8 cellular contexts compared by ENCODE assay signal in genomic region chr6:53066059-53066406, GRCh38. TPM values are rescaled to one million over a fixed set of nuclear protein-coding genes. Genes with fewer than 3 reads are reported as not detected.
DNase-seq lines count a peak whose midpoint lies in the region; ATAC-seq, FAIRE-seq and TF ChIP-seq lines count a peak whose summit lies in the region.

No MANE protein-coding gene starts in this region.

- no peak overlapping the region for H3K23ac ChIP-seq in trophoblast cell (ENCODE audit: low read length)

- peak overlapping the region; percentile 76 for H3K9ac ChIP-seq in trophoblast cell (ENCODE audit: low read length)

- POLR2A ChIA-PET in A673 (lab: Charles Lee; ENCODE audit: low non-redundant PET) = interaction anchor here (0.6 kb wide), 1 partner anchor 14 kb away, joined by 9 read pairs; no protein-coding TSS in a partner anchor

- BruUV-seq in A673 (replicated peaks; lab: Mats Ljungman, UMichigan) = no TSS peak

- H3K4ac ChIP-seq in trophoblast cell (ENCODE audit: low read depth, low read length) = peak overlapping the region; percentile 22

- H2BK120ac ChIP-seq in trophoblast cell (ENCODE audit: insufficient read depth, low read length, poor library complexity) = no peak overlapping the region

- CTCF ChIA-PET in A673 (lab: Charles Lee) = interaction anchor here (0.6 to 0.8 kb wide), 2 partner anchors 20 to 69 kb away, joined by 3 to 5 read pairs; no protein-coding TSS in a partner anchor

- H3K14ac ChIP-seq in trophoblast cell (ENCODE audit: low read length) = peak overlapping the region; percentile 2

- H2AFZ ChIP-seq in trophoblast cell (ENCODE audit: insufficient read depth, low read length, poor library complexity) = no peak overlapping the region

- peak overlapping the region; percentile 76 for H3K4me2 ChIP-seq in trophoblast cell (ENCODE audit: low read length)

- no peak overlapping the region for H2BK12ac ChIP-seq in trophoblast cell (ENCODE audit: low read length)

- DNase-seq in A673 (ENCODE audit: low spot score) (peak; percentile 58), GM18507 (ENCODE audit: extremely low spot score, insufficient read length, low read depth) (no peak), SJSA1 (ENCODE audit: low read depth in 1 of 2, low spot score in 2 of 2) (peak; percentile 41 to 54), left ventricle myocardium inferior (peak; percentile 34), trophoblast cell (peak; percentile 42 to 62), NCI-H2107 treated with DMSO at 0.1 percent for 48 hours (lab: John Stamatoyannopoulos, UW; ENCODE audit: unreplicated experiment) (no peak)

- peak; percentile 58 for FAIRE-seq in GM18507 (lab: Jason Lieb, UNC)

- no peak overlapping the region for H4K12ac ChIP-seq in trophoblast cell (ENCODE audit: low read depth, low read length)

- H3K79me1 ChIP-seq in trophoblast cell (ENCODE audit: low read length) = peaks cover 10% of the 10 kb centered on the region

- H3K27ac ChIP-seq in A673 (ENCODE audit: low read depth, low read length, poor library complexity, severe bottlenecking) (peak overlapping the region; percentile 89), SJSA1 (no peak overlapping the region; the same call in 1 of the 2 replicates), angular gyrus (ENCODE audit: low read depth, low read length) (peak overlapping the region; percentile 95), left ventricle myocardium inferior (replicated peaks) (peak overlapping the region; percentile 93), trophoblast cell (ENCODE audit: low read depth, low read length) (peak overlapping the region; percentile 43)

- peaks cover 12% of the 10 kb centered on the region for H3K79me2 ChIP-seq in trophoblast cell (ENCODE audit: control insufficient read depth, insufficient read depth, low read length, poor library complexity)

- peak overlapping the region; percentile 34 for H4K8ac ChIP-seq in trophoblast cell (ENCODE audit: low read depth, low read length)

- H3K4me1 ChIP-seq in A673 (ENCODE audit: insufficient read depth, low read length, poor library complexity, severe bottlenecking) = peaks cover 7% of the 10 kb centered on the region
- H3K4me1 ChIP-seq in SJSA1 (replicated peaks) = peaks cover 16% of the 10 kb centered on the region
- peaks cover 64% of the 10 kb centered on the region for H3K4me1 ChIP-seq in left ventricle myocardium inferior
- H3K4me1 ChIP-seq in trophoblast cell (ENCODE audit: control insufficient read depth in 1 of 2, insufficient read depth in 2 of 2, low read length in 2 of 2) = no peaks in the 10 kb centered on the region

- H4K91ac ChIP-seq in trophoblast cell (ENCODE audit: low read depth, low read length) = peak overlapping the region; percentile 36

- H3K36me3 ChIP-seq in A673 (ENCODE audit: insufficient read depth, low read length, poor library complexity, severe bottlenecking) (peaks cover 4% of the 10 kb centered on the region), SJSA1 (peaks cover 29% of the 10 kb centered on the region), left ventricle myocardium inferior (peaks cover 1% of the 10 kb centered on the region), trophoblast cell (ENCODE audit: control insufficient read depth in 1 of 2, insufficient read depth in 2 of 2, low read length in 2 of 2) (no peaks in the 10 kb centered on the region)

- H3K27me3 ChIP-seq in A673 (replicated peaks; ENCODE audit: insufficient read depth, low read depth, low read length, poor library complexity) (no peaks in the 10 kb centered on the region), SJSA1 (replicated peaks) (no peaks in the 10 kb centered on the region), left ventricle myocardium inferior (ENCODE audit: low read depth) (no peaks in the 10 kb centered on the region), trophoblast cell (ENCODE audit: insufficient read depth, low read length) (no peaks in the 10 kb centered on the region)

- TF ChIP-seq CTCF in A673 (conservative IDR thresholded peaks at IDR 0.05; ENCODE audit: low read depth, low read length) = no peak
- TF ChIP-seq CTCF in left ventricle myocardium inferior (IDR thresholded peaks at IDR 0.05; ENCODE audit: borderline replicate concordance) = no peak

- H3K4me3 ChIP-seq in A673 (ENCODE audit: low read depth, low read length, poor library complexity, severe bottlenecking) (peak overlapping the region; percentile 83), SJSA1 (peak overlapping the region; percentile 88), left ventricle myocardium inferior (peak overlapping the region; percentile 78), trophoblast cell (ENCODE audit: low read depth, low read length) (peak overlapping the region; percentile 87)

- peak overlapping the region; percentile 28 for H3K18ac ChIP-seq in trophoblast cell (ENCODE audit: low read length)

- no CpG with 5 or more reads among the region's 19 CpGs for WGBS in trophoblast cell (ENCODE audit: extremely low coverage, insufficient coverage, insufficient read length)

- no peak overlapping the region for H2AK5ac ChIP-seq in trophoblast cell (ENCODE audit: low read length)

- no peak for ATAC-seq in HG02798 (IDR thresholded peaks at IDR 0.05; ENCODE audit: poor library complexity, unreplicated experiment)

- H3K9me3 ChIP-seq in A673 (ENCODE audit: low read depth, low read length, poor library complexity, severe bottlenecking) (no peaks in the 10 kb centered on the region), SJSA1 (replicated peaks) (no peaks in the 10 kb centered on the region), left ventricle myocardium inferior (replicated peaks) (no peaks in the 10 kb centered on the region), trophoblast cell (ENCODE audit: insufficient read depth, low read depth, low read length) (no peaks in the 10 kb centered on the region)

- H2BK5ac ChIP-seq in trophoblast cell (ENCODE audit: low read depth, low read length, poor library complexity) = no peak overlapping the region

- intact Hi-C loops in A673 (cut with micrococcal nuclease; ENCODE audit: unreplicated experiment) = no loop called here
- intact Hi-C loops in left ventricle myocardium inferior (cut with micrococcal nuclease) = no loop called here

RNA-seq across cellular contexts. Expression of gene FBXO9, which starts 0.8 kb away (rescaled TPM):
- 76.7 and 82.5 TPM in 2 replicates for total RNA-seq in A673 (2021)
- 39.6 and 44.6 TPM in 2 replicates for total RNA-seq in SJSA1 (2014; rRNA removed; shearing (Covaris generic))
- total RNA-seq in left ventricle myocardium inferior = 56.4 TPM
- polyA plus RNA-seq in trophoblast cell (2013) = 56.4 and 57.2 TPM in 2 replicates

RNA-seq across cellular contexts. Expression of gene CILK1, which starts 4.4 kb away (rescaled TPM):
- total RNA-seq in A673 (2021) (15.7 and 16.1 TPM in 2 replicates), left ventricle myocardium inferior (8.4 TPM)
- 11.4 and 18.6 TPM in 2 replicates for total RNA-seq in SJSA1 (2014; rRNA removed; shearing (Covaris generic))
- polyA plus RNA-seq in trophoblast cell (2013) = 17.1 and 17.2 TPM in 2 replicates

Comparison
In these comparisons a context has a peak if more than half of its experiments do, and no peak if none do; other contexts are left out.
1. DNase-seq: peak in A673 (single experiment), SJSA1 (2 of 2), left ventricle myocardium inferior (single experiment) and trophoblast cell (2 of 2); none in GM18507 (single experiment) and NCI-H2107 treated with DMSO at 0.1 percent for 48 hours (single experiment).
2. Peak in every context shown above with its lines, with median percentiles within 50 percentile points of each other: H3K4me3 ChIP-seq.